In the genomic region with DNA sequence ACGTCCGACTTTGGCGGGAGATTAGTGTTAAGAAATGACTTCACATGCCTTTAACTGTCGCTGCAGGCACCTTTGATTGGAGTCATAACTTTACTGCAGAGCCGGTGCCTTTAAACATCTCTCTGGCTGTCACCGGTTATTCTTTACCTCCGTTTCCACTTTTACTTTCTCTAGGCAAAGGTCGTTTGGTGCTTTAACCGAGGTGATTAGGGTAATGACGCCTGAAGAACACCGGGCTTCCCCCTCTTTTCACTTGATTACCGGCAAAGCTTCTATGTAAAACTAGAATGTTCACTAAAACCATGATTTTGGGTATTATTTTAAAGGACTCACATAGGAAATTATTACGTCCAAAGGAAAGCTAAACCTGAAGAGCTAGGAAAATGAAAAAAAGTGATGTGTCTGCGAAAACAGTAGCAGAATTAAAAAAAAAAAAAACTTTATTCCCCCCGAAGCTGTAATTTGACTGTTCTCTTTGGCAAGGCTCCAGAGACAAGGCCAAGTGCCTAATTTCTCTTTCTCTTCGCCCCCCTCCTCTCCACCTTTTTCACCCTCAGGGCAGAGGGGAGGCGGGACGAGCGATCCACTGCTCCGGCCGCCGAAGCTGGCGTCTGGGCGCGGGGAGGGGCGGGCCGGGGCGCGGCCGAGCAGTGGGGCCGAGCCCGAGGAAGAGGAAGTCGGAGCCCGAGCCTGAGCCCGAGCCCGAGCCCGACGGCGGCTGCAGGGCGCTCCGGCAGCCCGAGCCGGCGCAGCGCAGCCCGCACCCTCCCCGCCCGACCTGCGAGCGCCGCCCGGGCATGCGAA, we compare ENCODE assay signal across 1 cellular context.
A peak's percentile ranks its signal among the peaks of the same experiment; 100 is the strongest.
TF ChIP-seq lines count a peak whose summit lies in the region.

A gene (plus strand): TSS at position 687 of the 804 bp plus-strand sequence. CDS start 133,797 bp downstream, outside the sequence.

TF ChIP-seq in HEK293, 187 proteins besides CTCF, POLR2A, EP300 and RAD21 (continued from another document and continues in another):
- TF ChIP-seq, protein P1, sequence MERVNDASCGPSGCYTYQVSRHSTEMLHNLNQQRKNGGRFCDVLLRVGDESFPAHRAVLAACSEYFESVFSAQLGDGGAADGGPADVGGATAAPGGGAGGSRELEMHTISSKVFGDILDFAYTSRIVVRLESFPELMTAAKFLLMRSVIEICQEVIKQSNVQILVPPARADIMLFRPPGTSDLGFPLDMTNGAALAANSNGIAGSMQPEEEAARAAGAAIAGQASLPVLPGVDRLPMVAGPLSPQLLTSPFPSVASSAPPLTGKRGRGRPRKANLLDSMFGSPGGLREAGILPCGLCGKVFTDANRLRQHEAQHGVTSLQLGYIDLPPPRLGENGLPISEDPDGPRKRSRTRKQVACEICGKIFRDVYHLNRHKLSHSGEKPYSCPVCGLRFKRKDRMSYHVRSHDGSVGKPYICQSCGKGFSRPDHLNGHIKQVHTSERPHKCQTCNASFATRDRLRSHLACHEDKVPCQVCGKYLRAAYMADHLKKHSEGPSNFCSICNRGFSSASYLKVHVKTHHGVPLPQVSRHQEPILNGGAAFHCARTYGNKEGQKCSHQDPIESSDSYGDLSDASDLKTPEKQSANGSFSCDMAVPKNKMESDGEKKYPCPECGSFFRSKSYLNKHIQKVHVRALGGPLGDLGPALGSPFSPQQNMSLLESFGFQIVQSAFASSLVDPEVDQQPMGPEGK (tag by site-specific recombination; IDR thresholded peaks at IDR 0.05) = peak; percentile 82
- TF ChIP-seq, protein P2, sequence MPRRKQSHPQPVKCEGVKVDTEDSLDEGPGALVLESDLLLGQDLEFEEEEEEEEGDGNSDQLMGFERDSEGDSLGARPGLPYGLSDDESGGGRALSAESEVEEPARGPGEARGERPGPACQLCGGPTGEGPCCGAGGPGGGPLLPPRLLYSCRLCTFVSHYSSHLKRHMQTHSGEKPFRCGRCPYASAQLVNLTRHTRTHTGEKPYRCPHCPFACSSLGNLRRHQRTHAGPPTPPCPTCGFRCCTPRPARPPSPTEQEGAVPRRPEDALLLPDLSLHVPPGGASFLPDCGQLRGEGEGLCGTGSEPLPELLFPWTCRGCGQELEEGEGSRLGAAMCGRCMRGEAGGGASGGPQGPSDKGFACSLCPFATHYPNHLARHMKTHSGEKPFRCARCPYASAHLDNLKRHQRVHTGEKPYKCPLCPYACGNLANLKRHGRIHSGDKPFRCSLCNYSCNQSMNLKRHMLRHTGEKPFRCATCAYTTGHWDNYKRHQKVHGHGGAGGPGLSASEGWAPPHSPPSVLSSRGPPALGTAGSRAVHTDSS (tag by site-specific recombination; IDR thresholded peaks at IDR 0.05) = peak; percentile 64
- peak; percentile 40 for TF ChIP-seq SP2 (tag by site-specific recombination; IDR thresholded peaks at IDR 0.05)
- peak; percentile 58 for TF ChIP-seq KLF1 (tag by site-specific recombination; IDR thresholded peaks at IDR 0.05)
- TF ChIP-seq GFI1B (tag by site-specific recombination; IDR thresholded peaks at IDR 0.05) = no peak
- TF ChIP-seq ZNF623 (tag by site-specific recombination; IDR thresholded peaks at IDR 0.05) = no peak
- no peak for TF ChIP-seq GLIS1 (tag by site-specific recombination; IDR thresholded peaks at IDR 0.05)
- TF ChIP-seq, protein P3, sequence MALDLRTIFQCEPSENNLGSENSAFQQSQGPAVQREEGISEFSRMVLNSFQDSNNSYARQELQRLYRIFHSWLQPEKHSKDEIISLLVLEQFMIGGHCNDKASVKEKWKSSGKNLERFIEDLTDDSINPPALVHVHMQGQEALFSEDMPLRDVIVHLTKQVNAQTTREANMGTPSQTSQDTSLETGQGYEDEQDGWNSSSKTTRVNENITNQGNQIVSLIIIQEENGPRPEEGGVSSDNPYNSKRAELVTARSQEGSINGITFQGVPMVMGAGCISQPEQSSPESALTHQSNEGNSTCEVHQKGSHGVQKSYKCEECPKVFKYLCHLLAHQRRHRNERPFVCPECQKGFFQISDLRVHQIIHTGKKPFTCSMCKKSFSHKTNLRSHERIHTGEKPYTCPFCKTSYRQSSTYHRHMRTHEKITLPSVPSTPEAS (tag by site-specific recombination; IDR thresholded peaks at IDR 0.05) = no peak
- no peak for TF ChIP-seq TCF7L2 (IDR thresholded peaks at IDR 0.05; ENCODE audit: borderline replicate concordance, low read depth, low read length)
- TF ChIP-seq ZNF837 (tag by site-specific recombination; IDR thresholded peaks at IDR 0.05) = no peak
- TF ChIP-seq, protein P4, sequence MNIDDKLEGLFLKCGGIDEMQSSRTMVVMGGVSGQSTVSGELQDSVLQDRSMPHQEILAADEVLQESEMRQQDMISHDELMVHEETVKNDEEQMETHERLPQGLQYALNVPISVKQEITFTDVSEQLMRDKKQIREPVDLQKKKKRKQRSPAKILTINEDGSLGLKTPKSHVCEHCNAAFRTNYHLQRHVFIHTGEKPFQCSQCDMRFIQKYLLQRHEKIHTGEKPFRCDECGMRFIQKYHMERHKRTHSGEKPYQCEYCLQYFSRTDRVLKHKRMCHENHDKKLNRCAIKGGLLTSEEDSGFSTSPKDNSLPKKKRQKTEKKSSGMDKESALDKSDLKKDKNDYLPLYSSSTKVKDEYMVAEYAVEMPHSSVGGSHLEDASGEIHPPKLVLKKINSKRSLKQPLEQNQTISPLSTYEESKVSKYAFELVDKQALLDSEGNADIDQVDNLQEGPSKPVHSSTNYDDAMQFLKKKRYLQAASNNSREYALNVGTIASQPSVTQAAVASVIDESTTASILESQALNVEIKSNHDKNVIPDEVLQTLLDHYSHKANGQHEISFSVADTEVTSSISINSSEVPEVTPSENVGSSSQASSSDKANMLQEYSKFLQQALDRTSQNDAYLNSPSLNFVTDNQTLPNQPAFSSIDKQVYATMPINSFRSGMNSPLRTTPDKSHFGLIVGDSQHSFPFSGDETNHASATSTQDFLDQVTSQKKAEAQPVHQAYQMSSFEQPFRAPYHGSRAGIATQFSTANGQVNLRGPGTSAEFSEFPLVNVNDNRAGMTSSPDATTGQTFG (tag by site-specific recombination; IDR thresholded peaks at IDR 0.05; ENCODE audit: borderline replicate concordance) = no peak
- no peak for TF ChIP-seq ZFP3 (tag by site-specific recombination; IDR thresholded peaks at IDR 0.05; ENCODE audit: low read depth)
- no peak for TF ChIP-seq ZNF777 (tag by site-specific recombination; IDR thresholded peaks at IDR 0.05; ENCODE audit: borderline replicate concordance)
- no peak for TF ChIP-seq ZNF670 (tag by site-specific recombination; IDR thresholded peaks at IDR 0.05; ENCODE audit: low read depth)
- no peak for TF ChIP-seq ZNF132 (tag by site-specific recombination; IDR thresholded peaks at IDR 0.05; ENCODE audit: borderline replicate concordance)
- peak; percentile 73 for TF ChIP-seq ZBTB17 (tag by site-specific recombination; IDR thresholded peaks at IDR 0.05)
- peak; percentile 49; the same call in 1 of the 2 replicates for TF ChIP-seq ZNF561 (tag by site-specific recombination; IDR thresholded peaks at IDR 0.05; ENCODE audit: borderline replicate concordance)
- no peak for TF ChIP-seq ZNF548 (tag by site-specific recombination; IDR thresholded peaks at IDR 0.05)
- no peak for TF ChIP-seq ZNF174 (tag by site-specific recombination; IDR thresholded peaks at IDR 0.05)
- no peak for TF ChIP-seq ZNF571 (tag by site-specific recombination; IDR thresholded peaks at IDR 0.05)
- no peak for TF ChIP-seq ZBTB1 (tag by site-specific recombination; IDR thresholded peaks at IDR 0.05)
- TF ChIP-seq ZNF37A (tag by site-specific recombination; IDR thresholded peaks at IDR 0.05) = no peak
- no peak for TF ChIP-seq ZFP37 (tag by site-specific recombination; IDR thresholded peaks at IDR 0.05)
- no peak for TF ChIP-seq ZSCAN16 (tag by site-specific recombination; IDR thresholded peaks at IDR 0.05)
- no peak for TF ChIP-seq ZNF433 (tag by site-specific recombination; IDR thresholded peaks at IDR 0.05; ENCODE audit: low read depth)
- no peak for TF ChIP-seq ZNF391 (tag by site-specific recombination; IDR thresholded peaks at IDR 0.05; ENCODE audit: borderline replicate concordance, low read depth)
- TF ChIP-seq, protein P5, sequence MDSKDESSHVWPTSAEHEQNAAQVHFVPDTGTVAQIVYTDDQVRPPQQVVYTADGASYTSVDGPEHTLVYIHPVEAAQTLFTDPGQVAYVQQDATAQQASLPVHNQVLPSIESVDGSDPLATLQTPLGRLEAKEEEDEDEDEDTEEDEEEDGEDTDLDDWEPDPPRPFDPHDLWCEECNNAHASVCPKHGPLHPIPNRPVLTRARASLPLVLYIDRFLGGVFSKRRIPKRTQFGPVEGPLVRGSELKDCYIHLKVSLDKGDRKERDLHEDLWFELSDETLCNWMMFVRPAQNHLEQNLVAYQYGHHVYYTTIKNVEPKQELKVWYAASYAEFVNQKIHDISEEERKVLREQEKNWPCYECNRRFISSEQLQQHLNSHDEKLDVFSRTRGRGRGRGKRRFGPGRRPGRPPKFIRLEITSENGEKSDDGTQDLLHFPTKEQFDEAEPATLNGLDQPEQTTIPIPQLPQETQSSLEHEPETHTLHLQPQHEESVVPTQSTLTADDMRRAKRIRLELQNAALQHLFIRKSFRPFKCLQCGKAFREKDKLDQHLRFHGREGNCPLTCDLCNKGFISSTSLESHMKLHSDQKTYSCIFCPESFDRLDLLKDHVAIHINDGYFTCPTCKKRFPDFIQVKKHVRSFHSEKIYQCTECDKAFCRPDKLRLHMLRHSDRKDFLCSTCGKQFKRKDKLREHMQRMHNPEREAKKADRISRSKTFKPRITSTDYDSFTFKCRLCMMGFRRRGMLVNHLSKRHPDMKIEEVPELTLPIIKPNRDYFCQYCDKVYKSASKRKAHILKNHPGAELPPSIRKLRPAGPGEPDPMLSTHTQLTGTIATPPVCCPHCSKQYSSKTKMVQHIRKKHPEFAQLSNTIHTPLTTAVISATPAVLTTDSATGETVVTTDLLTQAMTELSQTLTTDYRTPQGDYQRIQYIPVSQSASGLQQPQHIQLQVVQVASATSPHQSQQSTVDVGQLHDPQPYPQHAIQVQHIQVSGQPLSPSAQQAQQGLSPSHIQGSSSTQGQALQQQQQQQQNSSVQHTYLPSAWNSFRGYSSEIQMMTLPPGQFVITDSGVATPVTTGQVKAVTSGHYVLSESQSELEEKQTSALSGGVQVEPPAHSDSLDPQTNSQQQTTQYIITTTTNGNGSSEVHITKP (tag by site-specific recombination; IDR thresholded peaks at IDR 0.05) = peak; percentile 88
- no peak for TF ChIP-seq ZNF114 (tag by site-specific recombination; IDR thresholded peaks at IDR 0.05)
- TF ChIP-seq ZNF184 (tag by site-specific recombination; IDR thresholded peaks at IDR 0.05) = no peak
- TF ChIP-seq ZNF311 (tag by site-specific recombination; IDR thresholded peaks at IDR 0.05; ENCODE audit: borderline replicate concordance) = no peak
- no peak for TF ChIP-seq MYNN (tag by site-specific recombination; IDR thresholded peaks at IDR 0.05; ENCODE audit: borderline replicate concordance)
- TF ChIP-seq ZNF175 (tag by site-specific recombination; IDR thresholded peaks at IDR 0.05) = no peak
- TF ChIP-seq ZNF239 (tag by site-specific recombination; IDR thresholded peaks at IDR 0.05) = no peak
- no peak for TF ChIP-seq ZNF416 (tag by site-specific recombination; IDR thresholded peaks at IDR 0.05)
- no peak for TF ChIP-seq KLF16 (tag by site-specific recombination; IDR thresholded peaks at IDR 0.05)
- TF ChIP-seq ZNF354C (tag by site-specific recombination; IDR thresholded peaks at IDR 0.05; ENCODE audit: borderline replicate concordance, low read depth) = no peak
- peak; percentile 88 for TF ChIP-seq ZBTB8A (tag by site-specific recombination; IDR thresholded peaks at IDR 0.05)
- no peak for TF ChIP-seq ZXDB (tag by site-specific recombination; IDR thresholded peaks at IDR 0.05)
- TF ChIP-seq ZNF221 (tag by site-specific recombination; IDR thresholded peaks at IDR 0.05; ENCODE audit: borderline replicate concordance) = no peak
- TF ChIP-seq ZIC2 (tag by site-specific recombination; IDR thresholded peaks at IDR 0.05) = no peak
- TF ChIP-seq MZF1 (tag by site-specific recombination; IDR thresholded peaks at IDR 0.05; ENCODE audit: borderline replicate concordance) = 0 out of 2 replicates have a peak, but pooled peaks have one; percentile 23
- no peak for TF ChIP-seq YY1 (tag by site-specific recombination; IDR thresholded peaks at IDR 0.05)
- TF ChIP-seq ZEB2 (tag by site-specific recombination; IDR thresholded peaks at IDR 0.05) = peak; percentile 69
- TF ChIP-seq ZNF776 (tag by site-specific recombination; IDR thresholded peaks at IDR 0.05; ENCODE audit: borderline replicate concordance) = no peak
- TF ChIP-seq, protein P6, sequence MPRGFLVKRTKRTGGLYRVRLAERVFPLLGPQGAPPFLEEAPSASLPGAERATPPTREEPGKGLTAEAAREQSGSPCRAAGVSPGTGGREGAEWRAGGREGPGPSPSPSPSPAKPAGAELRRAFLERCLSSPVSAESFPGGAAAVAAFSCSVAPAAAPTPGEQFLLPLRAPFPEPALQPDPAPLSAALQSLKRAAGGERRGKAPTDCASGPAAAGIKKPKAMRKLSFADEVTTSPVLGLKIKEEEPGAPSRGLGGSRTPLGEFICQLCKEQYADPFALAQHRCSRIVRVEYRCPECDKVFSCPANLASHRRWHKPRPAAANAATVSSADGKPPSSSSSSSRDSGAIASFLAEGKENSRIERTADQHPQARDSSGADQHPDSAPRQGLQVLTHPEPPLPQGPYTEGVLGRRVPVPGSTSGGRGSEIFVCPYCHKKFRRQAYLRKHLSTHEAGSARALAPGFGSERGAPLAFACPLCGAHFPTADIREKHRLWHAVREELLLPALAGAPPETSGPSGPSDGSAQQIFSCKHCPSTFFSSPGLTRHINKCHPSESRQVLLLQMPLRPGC (tag by site-specific recombination; IDR thresholded peaks at IDR 0.05) = no peak
- TF ChIP-seq, protein P7, sequence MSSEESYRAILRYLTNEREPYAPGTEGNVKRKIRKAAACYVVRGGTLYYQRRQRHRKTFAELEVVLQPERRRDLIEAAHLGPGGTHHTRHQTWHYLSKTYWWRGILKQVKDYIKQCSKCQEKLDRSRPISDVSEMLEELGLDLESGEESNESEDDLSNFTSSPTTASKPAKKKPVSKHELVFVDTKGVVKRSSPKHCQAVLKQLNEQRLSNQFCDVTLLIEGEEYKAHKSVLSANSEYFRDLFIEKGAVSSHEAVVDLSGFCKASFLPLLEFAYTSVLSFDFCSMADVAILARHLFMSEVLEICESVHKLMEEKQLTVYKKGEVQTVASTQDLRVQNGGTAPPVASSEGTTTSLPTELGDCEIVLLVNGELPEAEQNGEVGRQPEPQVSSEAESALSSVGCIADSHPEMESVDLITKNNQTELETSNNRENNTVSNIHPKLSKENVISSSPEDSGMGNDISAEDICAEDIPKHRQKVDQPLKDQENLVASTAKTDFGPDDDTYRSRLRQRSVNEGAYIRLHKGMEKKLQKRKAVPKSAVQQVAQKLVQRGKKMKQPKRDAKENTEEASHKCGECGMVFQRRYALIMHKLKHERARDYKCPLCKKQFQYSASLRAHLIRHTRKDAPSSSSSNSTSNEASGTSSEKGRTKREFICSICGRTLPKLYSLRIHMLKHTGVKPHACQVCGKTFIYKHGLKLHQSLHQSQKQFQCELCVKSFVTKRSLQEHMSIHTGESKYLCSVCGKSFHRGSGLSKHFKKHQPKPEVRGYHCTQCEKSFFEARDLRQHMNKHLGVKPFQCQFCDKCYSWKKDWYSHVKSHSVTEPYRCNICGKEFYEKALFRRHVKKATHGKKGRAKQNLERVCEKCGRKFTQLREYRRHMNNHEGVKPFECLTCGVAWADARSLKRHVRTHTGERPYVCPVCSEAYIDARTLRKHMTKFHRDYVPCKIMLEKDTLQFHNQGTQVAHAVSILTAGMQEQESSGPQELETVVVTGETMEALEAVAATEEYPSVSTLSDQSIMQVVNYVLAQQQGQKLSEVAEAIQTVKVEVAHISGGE (tag by site-specific recombination; conservative IDR thresholded peaks at IDR 0.05; ENCODE audit: low read depth) = no peak
- TF ChIP-seq ZNF658 (tag by site-specific recombination; IDR thresholded peaks at IDR 0.05) = no peak
